In genomic region chr7:92142791-92143190, GRCh38 we compare ENCODE assay signal across 11 cellular contexts. TPM values are rescaled to one million over a fixed set of nuclear protein-coding genes. Genes with fewer than 3 reads are reported as not detected.
"Had no signal": no experiment of that assay in that cellular context is flagged by ENCODE, and none has a peak within 500 bp of the region (broad histone marks: within the 10 kb centered on the region; RNA-seq: fewer than 3 reads in every experiment).

No MANE protein-coding gene starts in this region.

RNA-seq across cellular contexts. Expression of gene LRRD1, which starts 36.2 kb away (rescaled TPM):
- total RNA-seq: colonic mucosa, endodermal cell, epithelial cell of proximal tubule, esophagus mucosa, esophagus squamous epithelium, fibroblast of villous mesenchyme, gastrocnemius medialis had no signal
- polyA plus RNA-seq: foreskin keratinocyte, heart left ventricle, heart right ventricle, hepatocyte had no signal
